Comparison of ENCODE assay signal across 21 cellular contexts in the genomic region with DNA sequence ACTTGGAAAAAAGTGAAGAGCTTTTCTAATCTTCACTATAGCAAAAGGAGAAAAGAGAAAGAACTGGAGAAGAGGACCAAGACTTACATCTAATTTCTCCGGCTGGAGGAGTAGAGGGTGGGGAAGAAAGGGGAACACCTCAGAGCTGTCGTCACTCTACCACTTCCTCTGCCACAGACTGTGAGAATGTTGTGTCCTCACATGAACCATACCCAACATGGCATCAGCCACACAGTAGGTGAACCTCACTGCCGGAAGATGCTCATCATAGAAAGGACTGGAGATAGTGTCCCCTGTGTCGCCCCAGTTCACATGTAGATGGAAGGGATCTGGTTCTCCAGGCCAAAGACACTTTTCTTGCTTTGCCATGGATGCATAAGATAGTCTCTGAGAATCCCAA.
A peak's percentile ranks its signal among the peaks of the same experiment; 100 is the strongest.
DNase-seq lines count a peak whose midpoint lies in the region; ATAC-seq and TF ChIP-seq lines count a peak whose summit lies in the region.
"Had no signal": no experiment of that assay in that cellular context is flagged by ENCODE, and none has a peak within 500 bp of the region (broad histone marks: within the 10 kb centered on the region; RNA-seq: fewer than 3 reads in every experiment).

No MANE protein-coding gene starts in this region.

- no peak overlapping the region for H3K4me3 ChIP-seq in lower lobe of right lung
- H3K4me3 ChIP-seq: body of pancreas had no signal

- intact Hi-C loops in activated CD4-positive, alpha-beta memory T cell treated with anti-CD3 and anti-CD28 coated beads for 36 hours (cut with micrococcal nuclease), result no loop called here
- intact Hi-C loops in lower lobe of right lung (cut with DNase I), result no loop called here

- no peaks in the 10 kb centered on the region for H3K36me3 Mint-ChIP-seq in activated CD4-positive, alpha-beta memory T cell treated with anti-CD3 and anti-CD28 coated beads for 36 hours
- no peaks in the 10 kb centered on the region for H3K36me3 Mint-ChIP-seq in activated CD4-positive, alpha-beta memory T cell treated with anti-CD3 and anti-CD28 coated beads, Interleukin-2, amount 10 ng/mL, durations not matched to agents 7 days and 5 days (ENCODE audit: low read depth)
- H3K36me3 Mint-ChIP-seq in activated naive CD4-positive, alpha-beta T cell treated with anti-CD3 and anti-CD28 coated beads, Interleukin-2, amount 50 U/mL, for 72 hours, result peaks cover 5 to 7% of the 10 kb centered on the region in 2 donors
- H3K36me3 Mint-ChIP-seq in stimulated activated effector memory CD8-positive, alpha-beta T cell treated with anti-CD3 and anti-CD28 coated beads, Interleukin-12 subunit alpha, Interleukin-12 subunit beta, amount 100 ng/mL, for 72 hours, result no peaks in the 10 kb centered on the region
- H3K36me3 Mint-ChIP-seq in type B pancreatic cell, result no peaks in the 10 kb centered on the region

- no peaks in the 10 kb centered on the region for H3K9me3 ChIP-seq in lower lobe of right lung
- H3K9me3 ChIP-seq: body of pancreas had no signal

- DNase-seq in activated CD4-positive, alpha-beta memory T cell treated with anti-CD3 and anti-CD28 coated beads for 36 hours, result peak; percentile 13
- no peak for DNase-seq in activated CD4-positive, alpha-beta memory T cell treated with anti-CD3 and anti-CD28 coated beads, Interleukin-2, amount 10 ng/mL, durations not matched to agents 7 days and 5 days
- DNase-seq in KBM-7, result peak; percentile 8
- no peak for DNase-seq in activated naive CD4-positive, alpha-beta T cell treated with anti-CD3 and anti-CD28 coated beads, Interleukin-2, amount 50 U/mL, for 72 hours (ENCODE audit: low spot score in 2 of 2)
- DNase-seq in stimulated activated effector memory CD8-positive, alpha-beta T cell treated with anti-CD3 and anti-CD28 coated beads, Interleukin-12 subunit alpha, Interleukin-12 subunit beta, amount 100 ng/mL, for 72 hours (ENCODE audit: low spot score in 2 of 2), result no peak
- DNase-seq in lower lobe of right lung, result no peak
- no peak for DNase-seq in amygdala (lab: John Stamatoyannopoulos, UW)
- DNase-seq in type B pancreatic cell (ENCODE audit: extremely low spot score, unreplicated experiment), result no peak
- DNase-seq: activated CD4-positive, alpha-beta T cell treated with anti-CD3 and anti-CD28 coated beads, Interleukin-2, amount 50 U/mL, for 1 hour; body of pancreas; Calu3; foreskin keratinocyte; GOT3; KG1; left colon; mesenchymal stem cell; MV-4-11; NCI-H510A treated with DMSO at 0.1 percent for 48 hours; SIG-M5; stimulated activated CD8-positive, alpha-beta memory T cell treated with anti-CD3 and anti-CD28 coated beads, Interleukin-4, amount 100 ng/mL, for 48 hours had no signal

- no peak for TF ChIP-seq CTCF in lower lobe of right lung (IDR thresholded peaks at IDR 0.05)
- no peak for TF ChIP-seq CTCF in type B pancreatic cell (conservative IDR thresholded peaks at IDR 0.05)

- peak; percentile 38 to 93 for ATAC-seq in activated naive CD4-positive, alpha-beta T cell treated with anti-CD3 and anti-CD28 coated beads, Interleukin-2, amount 50 U/mL, for 72 hours
- ATAC-seq in stimulated activated effector memory CD8-positive, alpha-beta T cell treated with anti-CD3 and anti-CD28 coated beads, Interleukin-12 subunit alpha, Interleukin-12 subunit beta, amount 100 ng/mL, for 72 hours, result peak; percentile 93
- ATAC-seq in lower lobe of right lung, result no peak
- ATAC-seq: body of pancreas, foreskin keratinocyte, left colon had no signal

- no peaks in the 10 kb centered on the region for H3K27me3 ChIP-seq in lower lobe of right lung (ENCODE audit: low read depth)
- H3K27me3 ChIP-seq: body of pancreas, foreskin keratinocyte had no signal

- no peaks in the 10 kb centered on the region for H3K36me3 ChIP-seq in lower lobe of right lung

- no peak overlapping the region for H3K27ac ChIP-seq in lower lobe of right lung
- H3K27ac ChIP-seq: body of pancreas, foreskin keratinocyte had no signal

- in situ Hi-C loops in KBM-7 (cut with MboI; ENCODE audit: low pct_unique_long_range_greater_than_20kb, low sequenced_read_pairs), result no loop called here

- CTCF ChIA-PET in activated CD4-positive, alpha-beta memory T cell treated with anti-CD3 and anti-CD28 coated beads for 36 hours (lab: Charles Lee), result no interaction called here
- CTCF ChIA-PET in activated CD4-positive, alpha-beta memory T cell treated with anti-CD3 and anti-CD28 coated beads, Interleukin-2, amount 10 ng/mL, durations not matched to agents 7 days and 5 days (lab: Charles Lee), result no interaction called here

- POLR2A ChIA-PET in activated CD4-positive, alpha-beta memory T cell treated with anti-CD3 and anti-CD28 coated beads for 36 hours (lab: Charles Lee), result no interaction called here
- POLR2A ChIA-PET in activated CD4-positive, alpha-beta memory T cell treated with anti-CD3 and anti-CD28 coated beads, Interleukin-2, amount 10 ng/mL, durations not matched to agents 7 days and 5 days (lab: Charles Lee), result no interaction called here

- H3K4me1 ChIP-seq in lower lobe of right lung, result no peaks in the 10 kb centered on the region
- H3K4me1 ChIP-seq: foreskin keratinocyte had no signal

- H3K27me3 Mint-ChIP-seq in activated CD4-positive, alpha-beta memory T cell treated with anti-CD3 and anti-CD28 coated beads for 36 hours, result no peaks in the 10 kb centered on the region
- no peaks in the 10 kb centered on the region for H3K27me3 Mint-ChIP-seq in activated CD4-positive, alpha-beta memory T cell treated with anti-CD3 and anti-CD28 coated beads, Interleukin-2, amount 10 ng/mL, durations not matched to agents 7 days and 5 days
- no peaks in the 10 kb centered on the region for H3K27me3 Mint-ChIP-seq in type B pancreatic cell
- H3K27me3 Mint-ChIP-seq: activated naive CD8-positive, alpha-beta T cell had no signal

- H3K27ac Mint-ChIP-seq in activated CD4-positive, alpha-beta memory T cell treated with anti-CD3 and anti-CD28 coated beads for 36 hours, result no peak overlapping the region
- H3K27ac Mint-ChIP-seq in activated CD4-positive, alpha-beta memory T cell treated with anti-CD3 and anti-CD28 coated beads, Interleukin-2, amount 10 ng/mL, durations not matched to agents 7 days and 5 days, result no peak overlapping the region
- H3K27ac Mint-ChIP-seq in activated naive CD4-positive, alpha-beta T cell treated with anti-CD3 and anti-CD28 coated beads, Interleukin-2, amount 50 U/mL, for 72 hours, result no peak overlapping the region
- H3K27ac Mint-ChIP-seq in stimulated activated effector memory CD8-positive, alpha-beta T cell treated with anti-CD3 and anti-CD28 coated beads, Interleukin-12 subunit alpha, Interleukin-12 subunit beta, amount 100 ng/mL, for 72 hours, result no peak overlapping the region
- H3K27ac Mint-ChIP-seq in type B pancreatic cell, result no peak overlapping the region
- H3K27ac Mint-ChIP-seq: activated naive CD8-positive, alpha-beta T cell had no signal

- peaks cover 8% of the 10 kb centered on the region for H3K9me3 Mint-ChIP-seq in activated CD4-positive, alpha-beta memory T cell treated with anti-CD3 and anti-CD28 coated beads for 36 hours
- H3K9me3 Mint-ChIP-seq in activated CD4-positive, alpha-beta memory T cell treated with anti-CD3 and anti-CD28 coated beads, Interleukin-2, amount 10 ng/mL, durations not matched to agents 7 days and 5 days, result no peaks in the 10 kb centered on the region
- peaks cover 9 to 11% of the 10 kb centered on the region in 2 donors for H3K9me3 Mint-ChIP-seq in activated naive CD4-positive, alpha-beta T cell treated with anti-CD3 and anti-CD28 coated beads, Interleukin-2, amount 50 U/mL, for 72 hours
- peaks cover 7% of the 10 kb centered on the region for H3K9me3 Mint-ChIP-seq in stimulated activated effector memory CD8-positive, alpha-beta T cell treated with anti-CD3 and anti-CD28 coated beads, Interleukin-12 subunit alpha, Interleukin-12 subunit beta, amount 100 ng/mL, for 72 hours
- no peaks in the 10 kb centered on the region for H3K9me3 Mint-ChIP-seq in type B pancreatic cell

- H3K4me3 Mint-ChIP-seq in activated CD4-positive, alpha-beta memory T cell treated with anti-CD3 and anti-CD28 coated beads for 36 hours, result no peak overlapping the region
- no peak overlapping the region for H3K4me3 Mint-ChIP-seq in activated CD4-positive, alpha-beta memory T cell treated with anti-CD3 and anti-CD28 coated beads, Interleukin-2, amount 10 ng/mL, durations not matched to agents 7 days and 5 days
- H3K4me3 Mint-ChIP-seq in stimulated activated effector memory CD8-positive, alpha-beta T cell treated with anti-CD3 and anti-CD28 coated beads, Interleukin-12 subunit alpha, Interleukin-12 subunit beta, amount 100 ng/mL, for 72 hours, result no peak overlapping the region
- H3K4me3 Mint-ChIP-seq in type B pancreatic cell, result no peak overlapping the region
- H3K4me3 Mint-ChIP-seq: activated naive CD8-positive, alpha-beta T cell had no signal

- H3K4me1 Mint-ChIP-seq in activated CD4-positive, alpha-beta memory T cell treated with anti-CD3 and anti-CD28 coated beads for 36 hours (ENCODE audit: low read depth), result no peaks in the 10 kb centered on the region
- H3K4me1 Mint-ChIP-seq in activated CD4-positive, alpha-beta memory T cell treated with anti-CD3 and anti-CD28 coated beads, Interleukin-2, amount 10 ng/mL, durations not matched to agents 7 days and 5 days, result no peaks in the 10 kb centered on the region
- H3K4me1 Mint-ChIP-seq in stimulated activated effector memory CD8-positive, alpha-beta T cell treated with anti-CD3 and anti-CD28 coated beads, Interleukin-12 subunit alpha, Interleukin-12 subunit beta, amount 100 ng/mL, for 72 hours, result no peaks in the 10 kb centered on the region
- H3K4me1 Mint-ChIP-seq in type B pancreatic cell (ENCODE audit: unreplicated experiment), result no peaks in the 10 kb centered on the region

Comparison
In these comparisons a context has a peak if more than half of its experiments do, and no peak if none do; other contexts are left out.
1. DNase-seq: peak in activated CD4-positive, alpha-beta memory T cell treated with anti-CD3 and anti-CD28 coated beads for 36 hours (single experiment) and KBM-7 (single experiment); none in activated CD4-positive, alpha-beta memory T cell treated with anti-CD3 and anti-CD28 coated beads, Interleukin-2, amount 10 ng/mL, durations not matched to agents 7 days and 5 days (single experiment), activated naive CD4-positive, alpha-beta T cell treated with anti-CD3 and anti-CD28 coated beads, Interleukin-2, amount 50 U/mL, for 72 hours (0 of 2), stimulated activated effector memory CD8-positive, alpha-beta T cell treated with anti-CD3 and anti-CD28 coated beads, Interleukin-12 subunit alpha, Interleukin-12 subunit beta, amount 100 ng/mL, for 72 hours (0 of 2), lower lobe of right lung (single experiment), amygdala (0 of 56) and type B pancreatic cell (single experiment).
2. ATAC-seq: peak in activated naive CD4-positive, alpha-beta T cell treated with anti-CD3 and anti-CD28 coated beads, Interleukin-2, amount 50 U/mL, for 72 hours (2 of 2) and stimulated activated effector memory CD8-positive, alpha-beta T cell treated with anti-CD3 and anti-CD28 coated beads, Interleukin-12 subunit alpha, Interleukin-12 subunit beta, amount 100 ng/mL, for 72 hours (single experiment); none in lower lobe of right lung (0 of 2).